ENCODE assay signal across 12 cellular contexts in genomic region chr2:171958475-171958874, GRCh38. TPM values are rescaled to one million over a fixed set of nuclear protein-coding genes. Genes with fewer than 3 reads are reported as not detected.
DNase-seq lines count a peak whose midpoint lies in the region; ATAC-seq and TF ChIP-seq lines count a peak whose summit lies in the region.
"Had no signal": no experiment of that assay in that cellular context is flagged by ENCODE, and none has a peak within 500 bp of the region (broad histone marks: within the 10 kb centered on the region; RNA-seq: fewer than 3 reads in every experiment).

No MANE protein-coding gene starts in this region.

- no peaks in the 10 kb centered on the region for H3K27me3 Mint-ChIP-seq in osteocyte (ENCODE audit: unreplicated experiment)
- H3K27me3 Mint-ChIP-seq in T-cell, result no peaks in the 10 kb centered on the region
- H3K27me3 Mint-ChIP-seq: activated naive CD8-positive, alpha-beta T cell had no signal

- peak; percentile 72 for DNase-seq in ELR (ENCODE audit: low read depth)
- DNase-seq in NOMO-1 treated with DMSO at 0.1 percent for 48 hours (lab: John Stamatoyannopoulos, UW; ENCODE audit: unreplicated experiment), result peak; percentile 88
- peak; percentile 43 to 81 for DNase-seq in cardiac fibroblast (ENCODE audit: low read depth in 2 of 2)
- DNase-seq in osteocyte (ENCODE audit: extremely low spot score, unreplicated experiment), result no peak
- no peak for DNase-seq in omental fat pad (ENCODE audit: low spot score)
- no peak for DNase-seq in T-cell
- DNase-seq in iPS-NIHi7 (ENCODE audit: extremely low spot score), result no peak
- DNase-seq: activated CD4-positive, alpha-beta T cell treated with anti-CD3 and anti-CD28 coated beads, Interleukin-2, amount 50 U/mL, for 4 hours; T-helper 1 cell had no signal

- H3K4me3 Mint-ChIP-seq in osteocyte (ENCODE audit: unreplicated experiment) (no peak overlapping the region), T-cell (no peak overlapping the region)
- H3K4me3 Mint-ChIP-seq: activated naive CD8-positive, alpha-beta T cell; nephron had no signal

- CTCF ChIA-PET in T-cell (lab: Charles Lee), result no interaction called here

- ATAC-seq in omental fat pad (ENCODE audit: low FRiP score), result no peak
- no peak for ATAC-seq in GM19463 (IDR thresholded peaks at IDR 0.05; ENCODE audit: unreplicated experiment)
- ATAC-seq in T-cell (replicated peaks in 1 of 4), result no peak

- H3K27ac Mint-ChIP-seq in osteocyte (ENCODE audit: unreplicated experiment) (peak overlapping the region; percentile 38), T-cell (no peak overlapping the region)
- H3K27ac Mint-ChIP-seq: activated naive CD8-positive, alpha-beta T cell; nephron had no signal

- H3K4me1 Mint-ChIP-seq in osteocyte (ENCODE audit: unreplicated experiment), result peaks cover 30% of the 10 kb centered on the region
- peaks cover 31 to 34% (median 33%) of the 10 kb centered on the region in 3 donors for H3K4me1 Mint-ChIP-seq in T-cell
- H3K4me1 Mint-ChIP-seq: nephron had no signal

- H3K9me3 Mint-ChIP-seq in osteocyte (ENCODE audit: unreplicated experiment) (no peaks in the 10 kb centered on the region), T-cell (no peaks in the 10 kb centered on the region)
- H3K9me3 Mint-ChIP-seq: nephron had no signal

- H3K36me3 Mint-ChIP-seq in osteocyte (ENCODE audit: unreplicated experiment) (peaks cover 10% of the 10 kb centered on the region), T-cell (peaks cover 18% of the 10 kb centered on the region)

- H3K4me3 ChIP-seq in cardiac fibroblast (replicated peaks in 1 of 2; ENCODE audit: low read depth in 2 of 2, low read length in 2 of 2), result no peak overlapping the region

- POLR2A ChIA-PET in T-cell (lab: Charles Lee), result no interaction called here

- TF ChIP-seq CTCF in cardiac fibroblast (IDR thresholded peaks at IDR 0.05; ENCODE audit: low read depth, low read length) (no peak), osteocyte (IDR thresholded peaks at IDR 0.05) (no peak), omental fat pad (IDR thresholded peaks at IDR 0.05) (no peak)

RNA-seq across cellular contexts. Expression of gene HAT1, which starts 36.2 kb away (rescaled TPM):
- total RNA-seq in osteocyte (44.6 and 45.7 TPM in 2 replicates), omental fat pad (10 to 100 TPM; 24.9 to 40.2 (median 25.6) TPM), T-cell (10 to 100 TPM; 18.0 to 24.8 (median 22.9) TPM)

RNA-seq across cellular contexts. Expression of gene METAP1D, which starts 41.3 kb away (rescaled TPM):
- total RNA-seq in osteocyte (6.5 and 8.5 TPM in 2 replicates), omental fat pad (1 to 10 TPM; 5.4 to 9.6 (median 8.5) TPM), T-cell (10 to 100 TPM in 4 of 5 donors, 1 to 10 TPM in 1; 7.6 to 11.4 (median 10.1) TPM)

Comparison
In these comparisons a context has a peak if more than half of its experiments do, and no peak if none do; other contexts are left out.
1. DNase-seq: peak in ELR (single experiment), NOMO-1 treated with DMSO at 0.1 percent for 48 hours (single experiment) and cardiac fibroblast (2 of 2); none in osteocyte (single experiment), omental fat pad (single experiment), T-cell (0 of 34) and iPS-NIHi7 (single experiment).